1 cellular context compared by ENCODE assay signal in the genomic region with DNA sequence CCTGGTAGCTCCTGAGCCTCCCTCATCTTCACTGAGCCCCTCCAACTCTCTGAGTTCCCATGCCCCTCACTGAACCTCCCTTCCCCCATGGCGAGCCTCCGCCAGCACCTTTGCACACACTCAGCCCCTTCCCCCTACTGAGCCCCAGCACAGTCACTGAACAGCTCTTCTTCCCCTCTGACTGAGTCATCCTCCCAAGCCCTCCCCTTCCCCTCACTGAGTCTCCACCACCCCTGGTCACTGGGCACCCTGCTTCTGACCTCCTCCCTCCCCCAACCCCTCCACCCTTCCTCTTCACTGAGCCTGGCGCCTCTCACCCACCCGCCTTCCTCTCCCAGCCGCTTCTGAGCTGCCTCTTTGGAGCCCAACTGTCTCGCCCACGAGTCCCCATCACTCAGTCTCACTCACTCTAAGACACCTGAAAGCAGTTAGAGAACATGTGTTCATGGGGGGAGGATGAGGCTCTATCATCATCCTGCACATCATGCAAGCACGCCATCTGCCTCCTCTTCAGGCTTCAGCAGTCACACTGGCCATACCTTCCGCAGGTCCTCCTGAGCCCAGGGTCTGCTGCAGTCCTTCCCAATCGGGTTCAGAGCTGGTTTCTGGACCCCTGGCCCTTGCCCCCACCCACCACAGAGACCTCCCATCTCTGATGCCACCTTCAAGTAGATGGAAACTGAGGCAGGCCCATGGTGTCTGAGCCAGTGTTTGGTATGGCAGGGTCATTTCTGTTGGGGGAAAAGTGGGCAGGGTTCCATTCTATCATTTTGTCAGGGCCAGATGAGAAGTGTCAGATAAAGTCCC.
TF ChIP-seq lines count a peak whose summit lies in the region.

No MANE protein-coding gene starts in this region.

TF ChIP-seq in HepG2, 621 proteins besides CTCF, POLR2A, EP300 and RAD21 (continued from another document and continues in another):
- peak; percentile 10; the same call in 1 of the 2 replicates for TF ChIP-seq ZBTB7A (CRISPR knock-in tag; IDR thresholded peaks at IDR 0.05)
- TF ChIP-seq, protein P1, sequence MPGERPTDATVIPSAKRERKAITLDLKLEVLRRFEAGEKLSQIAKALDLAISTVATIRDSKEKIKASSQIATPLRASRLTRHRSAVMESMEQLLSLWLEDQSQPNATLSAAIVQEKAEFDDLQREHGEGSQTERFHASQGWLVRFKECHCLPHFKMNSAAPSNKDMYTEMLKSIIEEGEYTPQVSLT (CRISPR knock-in tag; IDR thresholded peaks at IDR 0.05; ENCODE audit: borderline replicate concordance, low read depth), result no peak
- TF ChIP-seq, protein P2, sequence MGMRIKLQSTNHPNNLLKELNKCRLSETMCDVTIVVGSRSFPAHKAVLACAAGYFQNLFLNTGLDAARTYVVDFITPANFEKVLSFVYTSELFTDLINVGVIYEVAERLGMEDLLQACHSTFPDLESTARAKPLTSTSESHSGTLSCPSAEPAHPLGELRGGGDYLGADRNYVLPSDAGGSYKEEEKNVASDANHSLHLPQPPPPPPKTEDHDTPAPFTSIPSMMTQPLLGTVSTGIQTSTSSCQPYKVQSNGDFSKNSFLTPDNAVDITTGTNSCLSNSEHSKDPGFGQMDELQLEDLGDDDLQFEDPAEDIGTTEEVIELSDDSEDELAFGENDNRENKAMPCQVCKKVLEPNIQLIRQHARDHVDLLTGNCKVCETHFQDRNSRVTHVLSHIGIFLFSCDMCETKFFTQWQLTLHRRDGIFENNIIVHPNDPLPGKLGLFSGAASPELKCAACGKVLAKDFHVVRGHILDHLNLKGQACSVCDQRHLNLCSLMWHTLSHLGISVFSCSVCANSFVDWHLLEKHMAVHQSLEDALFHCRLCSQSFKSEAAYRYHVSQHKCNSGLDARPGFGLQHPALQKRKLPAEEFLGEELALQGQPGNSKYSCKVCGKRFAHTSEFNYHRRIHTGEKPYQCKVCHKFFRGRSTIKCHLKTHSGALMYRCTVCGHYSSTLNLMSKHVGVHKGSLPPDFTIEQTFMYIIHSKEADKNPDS (CRISPR knock-in tag; IDR thresholded peaks at IDR 0.05), result no peak
- TF ChIP-seq, protein P3, sequence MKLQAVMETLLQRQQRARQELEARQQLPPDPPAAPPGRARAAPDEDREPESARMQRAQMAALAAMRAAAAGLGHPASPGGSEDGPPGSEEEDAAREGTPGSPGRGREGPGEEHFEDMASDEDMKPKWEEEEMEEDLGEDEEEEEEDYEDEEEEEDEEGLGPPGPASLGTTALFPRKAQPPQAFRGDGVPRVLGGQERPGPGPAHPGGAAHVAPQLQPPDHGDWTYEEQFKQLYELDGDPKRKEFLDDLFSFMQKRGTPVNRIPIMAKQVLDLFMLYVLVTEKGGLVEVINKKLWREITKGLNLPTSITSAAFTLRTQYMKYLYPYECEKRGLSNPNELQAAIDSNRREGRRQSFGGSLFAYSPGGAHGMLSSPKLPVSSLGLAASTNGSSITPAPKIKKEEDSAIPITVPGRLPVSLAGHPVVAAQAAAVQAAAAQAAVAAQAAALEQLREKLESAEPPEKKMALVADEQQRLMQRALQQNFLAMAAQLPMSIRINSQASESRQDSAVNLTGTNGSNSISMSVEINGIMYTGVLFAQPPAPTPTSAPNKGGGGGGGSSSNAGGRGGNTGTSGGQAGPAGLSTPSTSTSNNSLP (IDR thresholded peaks at IDR 0.05; ENCODE audit: low read depth, low read length), result no peak
- TF ChIP-seq SMARCC2 (IDR thresholded peaks at IDR 0.05), result no peak
- TF ChIP-seq GTF2F1 (IDR thresholded peaks at IDR 0.05; ENCODE audit: low read length), result no peak
- no peak for TF ChIP-seq ZNF224 (CRISPR knock-in tag; IDR thresholded peaks at IDR 0.05)
- TF ChIP-seq YEATS2 (CRISPR knock-in tag; IDR thresholded peaks at IDR 0.05; ENCODE audit: borderline replicate concordance), result no peak
- TF ChIP-seq ZNF589 (CRISPR knock-in tag; conservative IDR thresholded peaks at IDR 0.05), result no peak; the same call in 1 of the 2 replicates
- TF ChIP-seq, protein P4, sequence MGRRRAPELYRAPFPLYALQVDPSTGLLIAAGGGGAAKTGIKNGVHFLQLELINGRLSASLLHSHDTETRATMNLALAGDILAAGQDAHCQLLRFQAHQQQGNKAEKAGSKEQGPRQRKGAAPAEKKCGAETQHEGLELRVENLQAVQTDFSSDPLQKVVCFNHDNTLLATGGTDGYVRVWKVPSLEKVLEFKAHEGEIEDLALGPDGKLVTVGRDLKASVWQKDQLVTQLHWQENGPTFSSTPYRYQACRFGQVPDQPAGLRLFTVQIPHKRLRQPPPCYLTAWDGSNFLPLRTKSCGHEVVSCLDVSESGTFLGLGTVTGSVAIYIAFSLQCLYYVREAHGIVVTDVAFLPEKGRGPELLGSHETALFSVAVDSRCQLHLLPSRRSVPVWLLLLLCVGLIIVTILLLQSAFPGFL (CRISPR knock-in tag; IDR thresholded peaks at IDR 0.05), result no peak
- TF ChIP-seq, protein P5, sequence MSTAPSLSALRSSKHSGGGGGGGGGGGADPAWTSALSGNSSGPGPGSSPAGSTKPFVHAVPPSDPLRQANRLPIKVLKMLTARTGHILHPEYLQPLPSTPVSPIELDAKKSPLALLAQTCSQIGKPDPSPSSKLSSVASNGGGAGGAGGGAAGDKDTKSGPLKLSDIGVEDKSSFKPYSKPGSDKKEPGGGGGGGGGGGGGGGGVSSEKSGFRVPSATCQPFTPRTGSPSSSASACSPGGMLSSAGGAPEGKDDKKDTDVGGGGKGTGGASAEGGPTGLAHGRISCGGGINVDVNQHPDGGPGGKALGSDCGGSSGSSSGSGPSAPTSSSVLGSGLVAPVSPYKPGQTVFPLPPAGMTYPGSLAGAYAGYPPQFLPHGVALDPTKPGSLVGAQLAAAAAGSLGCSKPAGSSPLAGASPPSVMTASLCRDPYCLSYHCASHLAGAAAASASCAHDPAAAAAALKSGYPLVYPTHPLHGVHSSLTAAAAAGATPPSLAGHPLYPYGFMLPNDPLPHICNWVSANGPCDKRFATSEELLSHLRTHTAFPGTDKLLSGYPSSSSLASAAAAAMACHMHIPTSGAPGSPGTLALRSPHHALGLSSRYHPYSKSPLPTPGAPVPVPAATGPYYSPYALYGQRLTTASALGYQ (CRISPR knock-in tag; IDR thresholded peaks at IDR 0.05), result no peak; the same call in 1 of the 2 replicates
- TF ChIP-seq HMG20B (CRISPR knock-in tag; conservative IDR thresholded peaks at IDR 0.05), result 0 out of 2 replicates have a peak, but pooled peaks have one; percentile 24
- TF ChIP-seq RFX5 (IDR thresholded peaks at IDR 0.05; ENCODE audit: low read depth, low read length), result no peak
- TF ChIP-seq SP4 (CRISPR knock-in tag; IDR thresholded peaks at IDR 0.05), result no peak; the same call in 1 of the 2 replicates
- TF ChIP-seq, protein P6, sequence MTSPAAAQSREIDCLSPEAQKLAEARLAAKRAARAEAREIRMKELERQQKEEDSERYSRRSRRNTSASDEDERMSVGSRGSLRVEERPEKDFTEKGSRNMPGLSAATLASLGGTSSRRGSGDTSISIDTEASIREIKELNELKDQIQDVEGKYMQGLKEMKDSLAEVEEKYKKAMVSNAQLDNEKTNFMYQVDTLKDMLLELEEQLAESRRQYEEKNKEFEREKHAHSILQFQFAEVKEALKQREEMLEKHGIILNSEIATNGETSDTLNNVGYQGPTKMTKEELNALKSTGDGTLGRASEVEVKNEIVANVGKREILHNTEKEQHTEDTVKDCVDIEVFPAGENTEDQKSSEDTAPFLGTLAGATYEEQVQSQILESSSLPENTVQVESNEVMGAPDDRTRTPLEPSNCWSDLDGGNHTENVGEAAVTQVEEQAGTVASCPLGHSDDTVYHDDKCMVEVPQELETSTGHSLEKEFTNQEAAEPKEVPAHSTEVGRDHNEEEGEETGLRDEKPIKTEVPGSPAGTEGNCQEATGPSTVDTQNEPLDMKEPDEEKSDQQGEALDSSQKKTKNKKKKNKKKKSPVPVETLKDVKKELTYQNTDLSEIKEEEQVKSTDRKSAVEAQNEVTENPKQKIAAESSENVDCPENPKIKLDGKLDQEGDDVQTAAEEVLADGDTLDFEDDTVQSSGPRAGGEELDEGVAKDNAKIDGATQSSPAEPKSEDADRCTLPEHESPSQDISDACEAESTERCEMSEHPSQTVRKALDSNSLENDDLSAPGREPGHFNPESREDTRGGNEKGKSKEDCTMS (CRISPR knock-in tag; conservative IDR thresholded peaks at IDR 0.05), result no peak
- no peak for TF ChIP-seq AGO2 (optimal IDR thresholded peaks at IDR 0.05; ENCODE audit: low read depth, low read length)
- TF ChIP-seq HHEX (CRISPR knock-in tag; IDR thresholded peaks at IDR 0.05), result 0 out of 2 replicates have a peak, but pooled peaks have one; percentile 10
- no peak for TF ChIP-seq ZNF451 (CRISPR knock-in tag; IDR thresholded peaks at IDR 0.05)
- no peak for TF ChIP-seq PAWR (CRISPR knock-in tag; IDR thresholded peaks at IDR 0.05; ENCODE audit: borderline replicate concordance)
- no peak for TF ChIP-seq ZFAT (CRISPR knock-in tag; conservative IDR thresholded peaks at IDR 0.05)
- TF ChIP-seq ZNF33B (CRISPR knock-in tag; IDR thresholded peaks at IDR 0.05), result no peak
- TF ChIP-seq TMF1 (CRISPR knock-in tag; IDR thresholded peaks at IDR 0.05; ENCODE audit: low read depth), result no peak
- TF ChIP-seq ZFP36L1 (CRISPR knock-in tag; IDR thresholded peaks at IDR 0.05), result no peak
- no peak for TF ChIP-seq ZNF260 (CRISPR knock-in tag; IDR thresholded peaks at IDR 0.05; ENCODE audit: borderline replicate concordance, low read depth)
- TF ChIP-seq HNRNPLL (IDR thresholded peaks at IDR 0.05; ENCODE audit: low read depth, low read length, poor library complexity, severe bottlenecking), result no peak
- TF ChIP-seq ZNF670 (CRISPR knock-in tag; IDR thresholded peaks at IDR 0.05; ENCODE audit: borderline replicate concordance), result 0 out of 2 replicates have a peak, but pooled peaks have one; percentile 43
- no peak for TF ChIP-seq ZNF614 (CRISPR knock-in tag; IDR thresholded peaks at IDR 0.05; ENCODE audit: borderline replicate concordance)
- TF ChIP-seq ZNF75D (CRISPR knock-in tag; IDR thresholded peaks at IDR 0.05; ENCODE audit: borderline replicate concordance), result no peak
- TF ChIP-seq, protein P7, sequence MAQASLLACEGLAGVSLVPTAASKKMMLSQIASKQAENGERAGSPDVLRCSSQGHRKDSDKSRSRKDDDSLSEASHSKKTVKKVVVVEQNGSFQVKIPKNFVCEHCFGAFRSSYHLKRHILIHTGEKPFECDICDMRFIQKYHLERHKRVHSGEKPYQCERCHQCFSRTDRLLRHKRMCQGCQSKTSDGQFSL (CRISPR knock-in tag; IDR thresholded peaks at IDR 0.05), result peak; percentile 31; the same call in 1 of the 2 replicates
- no peak for TF ChIP-seq NFRKB (IDR thresholded peaks at IDR 0.05)
- no peak for TF ChIP-seq EED (CRISPR knock-in tag; IDR thresholded peaks at IDR 0.05)
- TF ChIP-seq, protein P8, sequence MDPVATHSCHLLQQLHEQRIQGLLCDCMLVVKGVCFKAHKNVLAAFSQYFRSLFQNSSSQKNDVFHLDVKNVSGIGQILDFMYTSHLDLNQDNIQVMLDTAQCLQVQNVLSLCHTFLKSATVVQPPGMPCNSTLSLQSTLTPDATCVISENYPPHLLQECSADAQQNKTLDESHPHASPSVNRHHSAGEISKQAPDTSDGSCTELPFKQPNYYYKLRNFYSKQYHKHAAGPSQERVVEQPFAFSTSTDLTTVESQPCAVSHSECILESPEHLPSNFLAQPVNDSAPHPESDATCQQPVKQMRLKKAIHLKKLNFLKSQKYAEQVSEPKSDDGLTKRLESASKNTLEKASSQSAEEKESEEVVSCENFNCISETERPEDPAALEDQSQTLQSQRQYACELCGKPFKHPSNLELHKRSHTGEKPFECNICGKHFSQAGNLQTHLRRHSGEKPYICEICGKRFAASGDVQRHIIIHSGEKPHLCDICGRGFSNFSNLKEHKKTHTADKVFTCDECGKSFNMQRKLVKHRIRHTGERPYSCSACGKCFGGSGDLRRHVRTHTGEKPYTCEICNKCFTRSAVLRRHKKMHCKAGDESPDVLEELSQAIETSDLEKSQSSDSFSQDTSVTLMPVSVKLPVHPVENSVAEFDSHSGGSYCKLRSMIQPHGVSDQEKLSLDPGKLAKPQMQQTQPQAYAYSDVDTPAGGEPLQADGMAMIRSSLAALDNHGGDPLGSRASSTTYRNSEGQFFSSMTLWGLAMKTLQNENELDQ (CRISPR knock-in tag; IDR thresholded peaks at IDR 0.05; ENCODE audit: borderline replicate concordance), result no peak
- peak; percentile 82; the same call in 1 of the 2 replicates for TF ChIP-seq MED1 (CRISPR knock-in tag; IDR thresholded peaks at IDR 0.05)
- TF ChIP-seq ZNF335 (CRISPR knock-in tag; IDR thresholded peaks at IDR 0.05), result no peak
- no peak for TF ChIP-seq MEF2D (CRISPR knock-in tag; IDR thresholded peaks at IDR 0.05)
- no peak for TF ChIP-seq ZNF878 (CRISPR knock-in tag; IDR thresholded peaks at IDR 0.05)
- TF ChIP-seq, protein P9, sequence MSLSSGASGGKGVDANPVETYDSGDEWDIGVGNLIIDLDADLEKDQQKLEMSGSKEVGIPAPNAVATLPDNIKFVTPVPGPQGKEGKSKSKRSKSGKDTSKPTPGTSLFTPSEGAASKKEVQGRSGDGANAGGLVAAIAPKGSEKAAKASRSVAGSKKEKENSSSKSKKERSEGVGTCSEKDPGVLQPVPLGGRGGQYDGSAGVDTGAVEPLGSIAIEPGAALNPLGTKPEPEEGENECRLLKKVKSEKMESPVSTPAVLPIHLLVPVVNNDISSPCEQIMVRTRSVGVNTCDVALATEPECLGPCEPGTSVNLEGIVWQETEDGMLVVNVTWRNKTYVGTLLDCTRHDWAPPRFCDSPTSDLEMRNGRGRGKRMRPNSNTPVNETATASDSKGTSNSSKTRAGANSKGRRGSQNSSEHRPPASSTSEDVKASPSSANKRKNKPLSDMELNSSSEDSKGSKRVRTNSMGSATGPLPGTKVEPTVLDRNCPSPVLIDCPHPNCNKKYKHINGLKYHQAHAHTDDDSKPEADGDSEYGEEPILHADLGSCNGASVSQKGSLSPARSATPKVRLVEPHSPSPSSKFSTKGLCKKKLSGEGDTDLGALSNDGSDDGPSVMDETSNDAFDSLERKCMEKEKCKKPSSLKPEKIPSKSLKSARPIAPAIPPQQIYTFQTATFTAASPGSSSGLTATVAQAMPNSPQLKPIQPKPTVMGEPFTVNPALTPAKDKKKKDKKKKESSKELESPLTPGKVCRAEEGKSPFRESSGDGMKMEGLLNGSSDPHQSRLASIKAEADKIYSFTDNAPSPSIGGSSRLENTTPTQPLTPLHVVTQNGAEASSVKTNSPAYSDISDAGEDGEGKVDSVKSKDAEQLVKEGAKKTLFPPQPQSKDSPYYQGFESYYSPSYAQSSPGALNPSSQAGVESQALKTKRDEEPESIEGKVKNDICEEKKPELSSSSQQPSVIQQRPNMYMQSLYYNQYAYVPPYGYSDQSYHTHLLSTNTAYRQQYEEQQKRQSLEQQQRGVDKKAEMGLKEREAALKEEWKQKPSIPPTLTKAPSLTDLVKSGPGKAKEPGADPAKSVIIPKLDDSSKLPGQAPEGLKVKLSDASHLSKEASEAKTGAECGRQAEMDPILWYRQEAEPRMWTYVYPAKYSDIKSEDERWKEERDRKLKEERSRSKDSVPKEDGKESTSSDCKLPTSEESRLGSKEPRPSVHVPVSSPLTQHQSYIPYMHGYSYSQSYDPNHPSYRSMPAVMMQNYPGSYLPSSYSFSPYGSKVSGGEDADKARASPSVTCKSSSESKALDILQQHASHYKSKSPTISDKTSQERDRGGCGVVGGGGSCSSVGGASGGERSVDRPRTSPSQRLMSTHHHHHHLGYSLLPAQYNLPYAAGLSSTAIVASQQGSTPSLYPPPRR (CRISPR knock-in tag; IDR thresholded peaks at IDR 0.05; ENCODE audit: borderline replicate concordance), result peak; percentile 80
- TF ChIP-seq FIP1L1 (IDR thresholded peaks at IDR 0.05; ENCODE audit: borderline replicate concordance, insufficient read depth, low read depth, low read length), result no peak
- TF ChIP-seq, protein P10, sequence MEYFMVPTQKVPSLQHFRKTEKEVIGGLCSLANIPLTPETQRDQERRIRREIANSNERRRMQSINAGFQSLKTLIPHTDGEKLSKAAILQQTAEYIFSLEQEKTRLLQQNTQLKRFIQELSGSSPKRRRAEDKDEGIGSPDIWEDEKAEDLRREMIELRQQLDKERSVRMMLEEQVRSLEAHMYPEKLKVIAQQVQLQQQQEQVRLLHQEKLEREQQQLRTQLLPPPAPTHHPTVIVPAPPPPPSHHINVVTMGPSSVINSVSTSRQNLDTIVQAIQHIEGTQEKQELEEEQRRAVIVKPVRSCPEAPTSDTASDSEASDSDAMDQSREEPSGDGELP (IDR thresholded peaks at IDR 0.05; ENCODE audit: borderline replicate concordance, low read depth), result peak; percentile 42; the same call in 1 of the 2 replicates
